Comparison of ENCODE assay signal across 33 cellular contexts in the genomic region with DNA sequence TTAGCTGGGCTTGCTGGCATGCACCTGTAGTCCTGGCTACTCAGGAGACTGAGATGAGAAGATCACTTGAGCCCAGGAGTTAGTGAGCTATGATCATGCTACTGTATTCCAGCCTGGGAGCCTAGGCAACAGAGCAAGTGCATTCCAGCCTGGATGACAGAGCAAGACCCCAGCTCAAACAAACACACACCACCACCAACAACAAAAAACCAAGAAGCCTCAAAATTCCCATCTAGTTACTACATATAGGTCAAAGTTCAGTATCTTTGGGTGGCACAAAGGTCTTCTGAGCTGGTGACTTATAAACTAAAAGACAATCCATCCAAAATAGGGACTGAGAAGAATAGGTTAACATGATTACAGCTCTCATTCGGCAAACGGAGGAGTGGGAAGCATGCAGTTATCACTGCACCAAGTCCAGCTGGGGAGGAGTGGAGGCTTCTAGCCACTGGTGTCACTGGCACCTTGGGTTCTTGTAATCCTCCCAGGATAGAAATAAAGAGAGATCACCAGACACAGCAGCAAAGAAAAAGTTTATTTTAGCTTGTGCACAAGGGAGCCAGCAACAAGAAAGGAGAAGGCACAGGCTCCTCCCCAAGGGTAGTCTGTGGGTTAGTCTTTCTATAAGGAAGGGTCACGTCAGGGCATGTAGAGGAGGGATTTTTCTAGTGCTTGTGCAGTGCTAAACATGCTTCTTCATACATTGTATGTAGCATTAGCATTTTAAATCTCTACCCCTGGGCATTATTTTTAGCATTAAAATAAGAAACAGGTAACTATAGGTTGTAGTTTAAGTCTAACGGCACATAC. TPM values are rescaled to one million over a fixed set of nuclear protein-coding genes. Genes with fewer than 3 reads are reported as not detected.
DNase-seq lines count a peak whose midpoint lies in the region; ATAC-seq, FAIRE-seq and TF ChIP-seq lines count a peak whose summit lies in the region.
"Had no signal": no experiment of that assay in that cellular context is flagged by ENCODE, and none has a peak within 500 bp of the region (broad histone marks: within the 10 kb centered on the region; RNA-seq: fewer than 3 reads in every experiment).

No MANE protein-coding gene starts in this region.

- no peak overlapping the region for H3K27ac ChIP-seq in mammary epithelial cell (ENCODE audit: insufficient read depth, low read depth, low read length)
- no peak overlapping the region for H3K27ac ChIP-seq in breast epithelium
- H3K27ac ChIP-seq in heart right ventricle, result peak overlapping the region in 2 of 10 donors; percentile 19 to 21
- H3K27ac ChIP-seq in HepG2 (ENCODE audit: extremely low read length, insufficient read depth, low read length), result peak overlapping the region; percentile 30
- H3K27ac ChIP-seq: cardiac muscle cell, gastrocnemius medialis, lower lobe of right lung, SJCRH30, thoracic aorta had no signal

- intact Hi-C loops in mammary epithelial cell (cut with micrococcal nuclease), result no loop called here
- intact Hi-C loops in breast epithelium (cut with DNase I; ENCODE audit: low total_unique reads), result no loop called here
- intact Hi-C loops in heart right ventricle (cut with DNase I), result no loop called here
- intact Hi-C loops in HepG2 (cut with micrococcal nuclease; ENCODE audit: unreplicated experiment), result no loop called here

- no peaks in the 10 kb centered on the region for H3K27me3 Mint-ChIP-seq in activated naive CD8-positive, alpha-beta T cell treated with anti-CD3 and anti-CD28 coated beads for 36 hours
- H3K27me3 Mint-ChIP-seq: activated naive CD4-positive, alpha-beta T cell treated with anti-CD3 and anti-CD28 coated beads, Interleukin-2, amount 50 U/mL, for 24 hours; activated T-helper 17 cell treated with anti-CD3 and anti-CD28 coated beads, Interleukin-2, amount 50 U/mL, for 72 hours; CD4-positive, alpha-beta memory T cell; stimulated activated naive CD8-positive, alpha-beta T cell treated with anti-CD3 and anti-CD28 coated beads, Interleukin-15, Interleukin-2, amounts not matched to agents 100 ng/mL and 50 ng/mL, for 24 hours had no signal

- TF ChIP-seq EP300 in HepG2 (IDR thresholded peaks at IDR 0.05; ENCODE audit: low read depth in 2 of 2, low read length in 2 of 2) (peak in 1 of 2 experiments; percentile 47; a peak in 1 of 4 replicates), HepG2 (CRISPR knock-in tag; IDR thresholded peaks at IDR 0.05; ENCODE audit: borderline replicate concordance) (no peak)

- H3K4me3 ChIP-seq in mammary epithelial cell (replicated peaks in 1 of 3; ENCODE audit: insufficient read depth in 1 of 3, low read depth in 2 of 3, low read length in 3 of 3), result no peak overlapping the region
- no peak overlapping the region for H3K4me3 ChIP-seq in breast epithelium
- H3K4me3 ChIP-seq in heart right ventricle, result no peak overlapping the region
- H3K4me3 ChIP-seq in HepG2 (replicated peaks in 1 of 3; ENCODE audit: insufficient read depth in 1 of 3, low read depth in 2 of 3, low read length in 3 of 3), result no peak overlapping the region; a peak in 1 of 6 replicates
- H3K4me3 ChIP-seq: cardiac muscle cell, gastrocnemius medialis, lower lobe of right lung, mucosa of descending colon, SJCRH30, thoracic aorta had no signal

- CTCF ChIA-PET in mammary epithelial cell (lab: Charles Lee; ENCODE audit: low non-redundant PET), result interaction anchor here (0.7 kb wide), 1 partner anchor 75 kb away, joined by 3 read pairs; no protein-coding TSS in a partner anchor
- CTCF ChIA-PET in HepG2 (lab: Yijun Ruan, JAX; ENCODE audit: low intra/inter-chr PET ratio, low total read pairs), result no interaction called here

- H3K9ac ChIP-seq in mammary epithelial cell (ENCODE audit: insufficient read depth, low read length) (no peak overlapping the region), HepG2 (ENCODE audit: insufficient read depth, low read depth, low read length) (no peak overlapping the region)

- H3K36me3 Mint-ChIP-seq in activated naive CD8-positive, alpha-beta T cell treated with anti-CD3 and anti-CD28 coated beads for 36 hours, result no peaks in the 10 kb centered on the region
- H3K36me3 Mint-ChIP-seq: activated naive CD4-positive, alpha-beta T cell treated with anti-CD3 and anti-CD28 coated beads, Interleukin-2, amount 50 U/mL, for 24 hours; CD4-positive, alpha-beta memory T cell; immature natural killer cell; T-cell had no signal

- H3K79me2 ChIP-seq in mammary epithelial cell (ENCODE audit: insufficient read depth, low read length) (no peaks in the 10 kb centered on the region), HepG2 (ENCODE audit: insufficient read depth, low read length) (no peaks in the 10 kb centered on the region)

- ATAC-seq in heart right ventricle, result peak; percentile 16 to 77 (median 60)
- ATAC-seq in HepG2, result peak; percentile 73
- no peak for ATAC-seq in HG02970 (IDR thresholded peaks at IDR 0.05; ENCODE audit: low FRiP score, unreplicated experiment)
- ATAC-seq: activated T-helper 17 cell treated with anti-CD3 and anti-CD28 coated beads, Interleukin-2, amount 50 U/mL, for 72 hours; gastrocnemius medialis; lower lobe of right lung; mucosa of descending colon; sciatic nerve; T-cell had no signal

- H4K20me1 ChIP-seq in mammary epithelial cell (ENCODE audit: insufficient read depth, low read length) (no peaks in the 10 kb centered on the region), HepG2 (ENCODE audit: insufficient read depth, low read length) (no peaks in the 10 kb centered on the region)

- no peak overlapping the region for H3K4me3 Mint-ChIP-seq in activated naive CD8-positive, alpha-beta T cell treated with anti-CD3 and anti-CD28 coated beads for 36 hours
- H3K4me3 Mint-ChIP-seq: activated naive CD4-positive, alpha-beta T cell treated with anti-CD3 and anti-CD28 coated beads, Interleukin-2, amount 50 U/mL, for 24 hours; activated T-helper 17 cell treated with anti-CD3 and anti-CD28 coated beads, Interleukin-2, amount 50 U/mL, for 72 hours; CD4-positive, alpha-beta memory T cell; immature natural killer cell; nephron progenitor cell; stimulated activated naive CD8-positive, alpha-beta T cell treated with anti-CD3 and anti-CD28 coated beads, Interleukin-15, Interleukin-2, amounts not matched to agents 100 ng/mL and 50 ng/mL, for 24 hours; T-cell had no signal

- in situ Hi-C loops in mammary epithelial cell (cut with MboI; ENCODE audit: low sequenced_read_pairs in 2 of 2) (no loop called here), HepG2 (cut with HindIII; ENCODE audit: extremely low pct_ligation_motif_present, low pct_unique_long_range_greater_than_20kb) (no loop called here)

- TF ChIP-seq CTCF in mammary epithelial cell (conservative IDR thresholded peaks at IDR 0.05 in 1 of 2, IDR thresholded peaks at IDR 0.05 in 1 of 2; ENCODE audit: extremely low read depth in 1 of 2, insufficient read depth in 1 of 2, low read depth in 1 of 2, low read length in 2 of 2) (no peak), breast epithelium (IDR thresholded peaks at IDR 0.05) (no peak), heart right ventricle (IDR thresholded peaks at IDR 0.05) (no peak), HepG2 (CRISPR knock-in tag; IDR thresholded peaks at IDR 0.05) (no peak)

- POLR2A ChIA-PET in HepG2 (lab: Yijun Ruan, JAX), result interaction anchor here (0.7 to 3.3 kb wide), 11 partner anchors 8 to 148 kb away, joined by 3 to 30 read pairs (median 4); a partner anchor contains a TSS

- dilution Hi-C loops in mammary epithelial cell (cut with HindIII; ENCODE audit: low sequenced_read_pairs), result no loop called here

- H3K9me3 Mint-ChIP-seq in activated naive CD8-positive, alpha-beta T cell treated with anti-CD3 and anti-CD28 coated beads for 36 hours, result no peaks in the 10 kb centered on the region
- H3K9me3 Mint-ChIP-seq: activated naive CD4-positive, alpha-beta T cell treated with anti-CD3 and anti-CD28 coated beads, Interleukin-2, amount 50 U/mL, for 24 hours; activated T-helper 17 cell treated with anti-CD3 and anti-CD28 coated beads, Interleukin-2, amount 50 U/mL, for 72 hours; CD4-positive, alpha-beta memory T cell; immature natural killer cell; nephron progenitor cell; stimulated activated naive CD8-positive, alpha-beta T cell treated with anti-CD3 and anti-CD28 coated beads, Interleukin-15, Interleukin-2, amounts not matched to agents 100 ng/mL and 50 ng/mL, for 24 hours; T-cell had no signal

- H2AFZ ChIP-seq in mammary epithelial cell (ENCODE audit: low read depth, low read length), result peak overlapping the region; percentile 40
- peak overlapping the region; percentile 73 for H2AFZ ChIP-seq in HepG2 (ENCODE audit: low read length)

- H3K4me1 ChIP-seq in mammary epithelial cell (ENCODE audit: insufficient read depth, low read length), result peaks cover 18% of the 10 kb centered on the region
- H3K4me1 ChIP-seq in breast epithelium, result peaks cover 0 to 6% of the 10 kb centered on the region in 2 donors
- H3K4me1 ChIP-seq in heart right ventricle, result peaks cover 0 to 15% (median 4%) of the 10 kb centered on the region in 9 donors
- H3K4me1 ChIP-seq in HepG2 (ENCODE audit: insufficient read depth, low read length), result peaks cover 52% of the 10 kb centered on the region
- H3K4me1 ChIP-seq: gastrocnemius medialis, SJCRH30 had no signal

- no peak overlapping the region for H3K27ac Mint-ChIP-seq in activated naive CD8-positive, alpha-beta T cell treated with anti-CD3 and anti-CD28 coated beads for 36 hours
- H3K27ac Mint-ChIP-seq: activated naive CD4-positive, alpha-beta T cell treated with anti-CD3 and anti-CD28 coated beads, Interleukin-2, amount 50 U/mL, for 24 hours; activated T-helper 17 cell treated with anti-CD3 and anti-CD28 coated beads, Interleukin-2, amount 50 U/mL, for 72 hours; CD4-positive, alpha-beta memory T cell; immature natural killer cell; stimulated activated naive CD8-positive, alpha-beta T cell treated with anti-CD3 and anti-CD28 coated beads, Interleukin-15, Interleukin-2, amounts not matched to agents 100 ng/mL and 50 ng/mL, for 24 hours; T-cell had no signal

- H3K27me3 ChIP-seq in mammary epithelial cell (ENCODE audit: insufficient read depth, low read length), result no peaks in the 10 kb centered on the region
- H3K27me3 ChIP-seq in breast epithelium, result no peaks in the 10 kb centered on the region
- H3K27me3 ChIP-seq in heart right ventricle, result no peaks in the 10 kb centered on the region
- no peaks in the 10 kb centered on the region for H3K27me3 ChIP-seq in HepG2 (ENCODE audit: control insufficient read depth in 1 of 2, insufficient read depth in 2 of 2, low read length in 2 of 2)
- H3K27me3 ChIP-seq: cardiac muscle cell, gastrocnemius medialis, SJCRH30 had no signal

- BruUV-seq in mammary epithelial cell (replicated peaks; lab: Mats Ljungman, UMichigan) (no TSS peak), HepG2 (replicated peaks; lab: Mats Ljungman, UMichigan) (no TSS peak)

- peak; percentile 18 for FAIRE-seq in HepG2 (lab: Jason Lieb, UNC)
- FAIRE-seq: endometrium, GM12891, urothelium cell line had no signal

- H3K36me3 ChIP-seq in mammary epithelial cell (ENCODE audit: insufficient read depth, low read length), result no peaks in the 10 kb centered on the region
- H3K36me3 ChIP-seq in breast epithelium, result no peaks in the 10 kb centered on the region
- H3K36me3 ChIP-seq in heart right ventricle, result no peaks in the 10 kb centered on the region
- H3K36me3 ChIP-seq in HepG2 (replicated peaks in 1 of 2; ENCODE audit: control insufficient read depth in 1 of 2, insufficient read depth in 2 of 2, low read length in 2 of 2), result no peaks in the 10 kb centered on the region
- H3K36me3 ChIP-seq: cardiac muscle cell, gastrocnemius medialis, lower lobe of right lung, SJCRH30, thoracic aorta had no signal

- TF ChIP-seq RAD21 in HepG2 (CRISPR knock-in tag; IDR thresholded peaks at IDR 0.05), result no peak

- DNase-seq in mammary epithelial cell (no peak), breast epithelium (ENCODE audit: low spot score in 2 of 2) (no peak), heart right ventricle (no peak), HepG2 (ENCODE audit: low spot score) (peak; percentile 74), AG08395 (ENCODE audit: low spot score) (no peak)
- DNase-seq in stimulated activated CD4-positive, alpha-beta T cell treated with anti-CD3 and anti-CD28 coated beads, Interleukin-1b, Interleukin-23, amount 100 ng/mL, for 48 hours, result no peak
- DNase-seq in activated naive CD8-positive, alpha-beta T cell treated with anti-CD3 and anti-CD28 coated beads for 36 hours, result no peak
- DNase-seq: activated CD4-positive, alpha-beta T cell treated with anti-CD3 and anti-CD28 coated beads, Interleukin-2, amount 50 U/mL, for 48 hours; activated CD4-positive, CD25-positive, alpha-beta regulatory T cell; CD4-positive, alpha-beta memory T cell; gastrocnemius medialis; GOT3; hypothalamus; immature natural killer cell; lower lobe of right lung; mucosa of descending colon; NCI-H1092; NCI-H187; NCI-H2171; NCI-H510A treated with DMSO at 0.1 percent for 48 hours; nephron progenitor cell; SJCRH30; T-cell had no signal

- H3K4me1 Mint-ChIP-seq in activated naive CD8-positive, alpha-beta T cell treated with anti-CD3 and anti-CD28 coated beads for 36 hours, result no peaks in the 10 kb centered on the region
- H3K4me1 Mint-ChIP-seq: activated naive CD4-positive, alpha-beta T cell treated with anti-CD3 and anti-CD28 coated beads, Interleukin-2, amount 50 U/mL, for 24 hours; activated T-helper 17 cell treated with anti-CD3 and anti-CD28 coated beads, Interleukin-2, amount 50 U/mL, for 72 hours; CD4-positive, alpha-beta memory T cell; immature natural killer cell; T-cell had no signal

- H3K9me3 ChIP-seq in mammary epithelial cell (replicated peaks; ENCODE audit: insufficient read depth, low read length) (no peaks in the 10 kb centered on the region), breast epithelium (no peaks in the 10 kb centered on the region), heart right ventricle (no peaks in the 10 kb centered on the region), HepG2 (ENCODE audit: low read length) (no peaks in the 10 kb centered on the region)
- H3K9me3 ChIP-seq: gastrocnemius medialis, lower lobe of right lung, mucosa of descending colon, SJCRH30, thoracic aorta had no signal

- no peak for TF ChIP-seq POLR2A in breast epithelium (IDR thresholded peaks at IDR 0.05)
- TF ChIP-seq POLR2A in HepG2 (IDR thresholded peaks at IDR 0.05; ENCODE audit: insufficient read depth in 1 of 2, low read depth in 2 of 2, low read length in 2 of 2), result no peak

- WGBS in mammary epithelial cell (ENCODE audit: low coverage, missing lambda C conversion rate), result 68% methylated on average over 4 of the region's 4 CpGs
- WGBS in heart right ventricle, 2 donors, result 54 to 57% methylated on average over 4 of the region's 4 CpGs
- 12% methylated on average over 4 of the region's 4 CpGs for WGBS in HepG2 (ENCODE audit: low lambda C conversion rate)

- no peak overlapping the region for H3K4me2 ChIP-seq in mammary epithelial cell (ENCODE audit: insufficient read depth, low read depth, low read length)
- peak overlapping the region; percentile 67 for H3K4me2 ChIP-seq in HepG2 (ENCODE audit: low read depth, low read length)

RNA-seq across cellular contexts. Expression of a gene that starts 57.5 kb away (rescaled TPM):
- total RNA-seq in mammary epithelial cell (under 1 TPM in 1 of 2 donors, not detected in 1; 0.78 TPM), breast epithelium (not detected), heart right ventricle (under 1 TPM in 1 of 10 donors, not detected in 9; 0.72 TPM), HepG2 (2016; rRNA removed; fragmentation: Illumina TruSeq; extraction: Trizol) (0.11 and 0.29 TPM in 2 replicates)
- polyA plus RNA-seq in mammary epithelial cell (0.06 TPM), heart right ventricle (under 1 TPM; 0.06 to 0.51 TPM), HepG2 (2011; rRNA removed) (0.18 and 0.26 TPM in 2 replicates)
- not detected for polyA minus RNA-seq in mammary epithelial cell
- total RNA-seq in HepG2 (2016; cell fraction: cytosol; rRNA removed; fragmentation: Illumina TruSeq; extraction: Trizol; ENCODE audit: low read depth), result 1.1 and 1.3 TPM in 2 replicates
- 0.41 TPM in 1 of 2 replicates, not detected in the other for total RNA-seq in HepG2 (2016; cell fraction: insoluble cytoplasmic fraction; rRNA removed; fragmentation: Illumina TruSeq; extraction: Trizol)
- total RNA-seq in HepG2 (2016; cell fraction: membrane; rRNA removed; fragmentation: Illumina TruSeq; extraction: Trizol), result 1.6 and 1.9 TPM in 2 replicates
- total RNA-seq in HepG2 (2016; cell fraction: nucleus; rRNA removed; fragmentation: Illumina TruSeq; extraction: Trizol), result 0.93 and 1.0 TPM in 2 replicates
- polyA plus RNA-seq in HepG2 (2011; cell fraction: cytosol; rRNA removed), result 0.08 and 0.21 TPM in 2 replicates
- polyA plus RNA-seq in HepG2 (2011; cell fraction: nucleus; rRNA removed), result 0.19 and 0.51 TPM in 2 replicates
- not detected in 2 replicates for polyA plus RNA-seq in HepG2 (2012)
- not detected in 2 replicates for polyA plus RNA-seq in HepG2 (2016; cell fraction: cytosol; fragmentation: Illumina TruSeq; extraction: Trizol; ENCODE audit: low read depth)
- polyA plus RNA-seq in HepG2 (2016; cell fraction: insoluble cytoplasmic fraction; fragmentation: Illumina TruSeq; extraction: Trizol; ENCODE audit: low read depth), result not detected in 2 replicates
- polyA plus RNA-seq in HepG2 (2016; cell fraction: membrane; fragmentation: Illumina TruSeq; extraction: Trizol; ENCODE audit: low read depth), result 0.26 and 0.30 TPM in 2 replicates
- 1.2 TPM in 1 of 2 replicates, not detected in the other for polyA plus RNA-seq in HepG2 (2016; cell fraction: nucleus; fragmentation: Illumina TruSeq; extraction: Trizol; ENCODE audit: insufficient read depth, low read depth)
- polyA minus RNA-seq in HepG2 (2011; rRNA and poly(A)+ RNA removed; ENCODE audit: low replicate concordance), result 0.74 and 1.7 TPM in 2 replicates
- polyA minus RNA-seq in HepG2 (2011; cell fraction: cytosol; rRNA and poly(A)+ RNA removed), result 0.69 and 1.3 TPM in 2 replicates
- 0.77 and 1.6 TPM in 2 replicates for polyA minus RNA-seq in HepG2 (2011; cell fraction: nucleus; rRNA and poly(A)+ RNA removed)
- total RNA-seq in activated naive CD8-positive, alpha-beta T cell treated with anti-CD3 and anti-CD28 coated beads for 36 hours, result 1 to 10 TPM in 1 of 2 experiments, under 1 TPM in 1; 0.74 to 1.2 TPM
- total RNA-seq: cardiac muscle cell, thoracic aorta had no signal
- polyA plus RNA-seq: cardiac muscle cell; CD4-positive, alpha-beta memory T cell; immature natural killer cell had no signal
